ENCODE assay signal across 7 cellular contexts in the genomic region with DNA sequence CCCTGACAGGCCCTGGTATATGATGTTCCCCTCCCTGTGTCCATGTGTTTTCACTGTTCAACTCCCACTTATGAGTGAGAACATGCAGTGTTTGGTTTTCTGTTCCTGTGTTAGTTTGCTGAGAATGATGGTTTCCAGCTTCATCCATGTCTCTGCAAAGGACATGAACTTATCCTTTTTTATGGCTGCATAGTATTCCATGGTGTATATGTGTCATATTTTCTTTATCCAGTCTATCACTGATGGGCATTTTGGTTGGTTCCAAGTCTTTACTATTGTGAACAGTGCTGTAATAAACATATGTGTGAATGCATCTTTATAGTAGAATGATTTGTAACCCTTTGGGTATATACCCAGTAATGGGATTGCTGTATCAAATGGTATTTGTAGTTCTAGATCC. TPM values are rescaled to one million over a fixed set of nuclear protein-coding genes. Genes with fewer than 3 reads are reported as not detected.
"Had no signal": no experiment of that assay in that cellular context is flagged by ENCODE, and none has a peak within 500 bp of the region (broad histone marks: within the 10 kb centered on the region; RNA-seq: fewer than 3 reads in every experiment).

No MANE protein-coding gene starts in this region.

RNA-seq across cellular contexts. Expression of a gene that starts 45.9 kb away (rescaled TPM):
- total RNA-seq: OCI-LY7, PC-3, PC-9, SJCRH30, SJSA1, SK-MEL-5 had no signal
- polyA plus RNA-seq: SK-N-SH had no signal
